Comparison of ENCODE assay signal across 8 cellular contexts in genomic region chr15:76060098-76060989, GRCh38. TPM values are rescaled to one million over a fixed set of nuclear protein-coding genes. Genes with fewer than 3 reads are reported as not detected.
DNase-seq lines count a peak whose midpoint lies in the region; ATAC-seq, FAIRE-seq and TF ChIP-seq lines count a peak whose summit lies in the region.

No MANE protein-coding gene starts in this region.

- 10 to 16% (median 11%) methylated on average over 8 to 21 of the region's 21 CpGs for WGBS in adrenal gland, 4 donors
- WGBS in right lobe of liver (ENCODE audit: insufficient coverage, low coverage, low lambda C conversion rate, missing lambda C conversion rate) = 33% methylated on average over 11 of the region's 21 CpGs

- H3K27ac Mint-ChIP-seq in CD4-positive, CD25-positive, alpha-beta regulatory T cell = no peak overlapping the region
- peak overlapping the region in 1 of 2 donors; percentile 49 for H3K27ac Mint-ChIP-seq in stimulated activated naive CD8-positive, alpha-beta T cell treated with anti-CD3 and anti-CD28 coated beads, Interleukin-15, amount 100 ng/mL, for 72 hours

- no peaks in the 10 kb centered on the region for H3K9me3 ChIP-seq in CD4-positive, CD25-positive, alpha-beta regulatory T cell (ENCODE audit: control insufficient read depth in 2 of 2, low read length in 2 of 2)
- H3K9me3 ChIP-seq in adrenal gland (replicated peaks in 1 of 3) (no peaks in the 10 kb centered on the region), right lobe of liver (no peaks in the 10 kb centered on the region)

- H3K9me3 Mint-ChIP-seq in CD4-positive, CD25-positive, alpha-beta regulatory T cell = peaks cover 0 to 5% (median 0%) of the 10 kb centered on the region in 7 donors
- no peaks in the 10 kb centered on the region for H3K9me3 Mint-ChIP-seq in stimulated activated naive CD8-positive, alpha-beta T cell treated with anti-CD3 and anti-CD28 coated beads, Interleukin-15, amount 100 ng/mL, for 72 hours

- H3K4me3 Mint-ChIP-seq in CD4-positive, CD25-positive, alpha-beta regulatory T cell = peak overlapping the region; percentile 1 to 81 (median 74)
- peak overlapping the region; percentile 84 to 85 for H3K4me3 Mint-ChIP-seq in stimulated activated naive CD8-positive, alpha-beta T cell treated with anti-CD3 and anti-CD28 coated beads, Interleukin-15, amount 100 ng/mL, for 72 hours

- peaks cover 12% of the 10 kb centered on the region for H3K4me1 ChIP-seq in CD4-positive, CD25-positive, alpha-beta regulatory T cell (ENCODE audit: control insufficient read depth, insufficient read depth, low read length, poor library complexity, severe bottlenecking)
- H3K4me1 ChIP-seq in adrenal gland (replicated peaks in 1 of 2) = peaks cover 0 to 21% of the 10 kb centered on the region in 2 donors
- H3K4me1 ChIP-seq in right lobe of liver = peaks cover 0 to 7% (median 0%) of the 10 kb centered on the region in 4 donors

- H3K36me3 ChIP-seq in CD4-positive, CD25-positive, alpha-beta regulatory T cell (ENCODE audit: control insufficient read depth, insufficient read depth, low read length) = no peaks in the 10 kb centered on the region
- no peaks in the 10 kb centered on the region for H3K36me3 ChIP-seq in adrenal gland (replicated peaks in 1 of 2)
- H3K36me3 ChIP-seq in right lobe of liver = no peaks in the 10 kb centered on the region

- peaks cover 85% of the 10 kb centered on the region for H3K27me3 Mint-ChIP-seq in CD4-positive, CD25-positive, alpha-beta regulatory T cell
- H3K27me3 Mint-ChIP-seq in stimulated activated naive CD8-positive, alpha-beta T cell treated with anti-CD3 and anti-CD28 coated beads, Interleukin-15, amount 100 ng/mL, for 72 hours = peaks cover 75% of the 10 kb centered on the region

- TF ChIP-seq CTCF in adrenal gland (IDR thresholded peaks at IDR 0.05) (no peak), right lobe of liver (IDR thresholded peaks at IDR 0.05) (no peak)

- H3K27ac ChIP-seq in CD4-positive, CD25-positive, alpha-beta regulatory T cell (ENCODE audit: insufficient read depth, low read length, poor library complexity, severe bottlenecking) = no peak overlapping the region
- H3K27ac ChIP-seq in adrenal gland (peak overlapping the region in 1 of 5 donors; percentile 35), right lobe of liver (no peak overlapping the region)

- H3K27me3 ChIP-seq in CD4-positive, CD25-positive, alpha-beta regulatory T cell (ENCODE audit: control insufficient read depth, insufficient read depth, low read length) = peaks cover 69% of the 10 kb centered on the region
- H3K27me3 ChIP-seq in adrenal gland (no peaks in the 10 kb centered on the region), right lobe of liver (no peaks in the 10 kb centered on the region)

- no peak for DNase-seq in CD4-positive, CD25-positive, alpha-beta regulatory T cell
- peak; percentile 33 for DNase-seq in NAMALWA (ENCODE audit: low spot score)
- DNase-seq in adrenal gland = no peak
- DNase-seq in right lobe of liver = no peak
- peak; percentile 55 to 80 for DNase-seq in stimulated activated naive CD8-positive, alpha-beta T cell treated with anti-CD3 and anti-CD28 coated beads, Interleukin-15, amount 100 ng/mL, for 72 hours
- no peak for DNase-seq in RCC 7860 (ENCODE audit: low spot score)

- H3K4me1 Mint-ChIP-seq in CD4-positive, CD25-positive, alpha-beta regulatory T cell = peaks cover 0 to 29% (median 18%) of the 10 kb centered on the region in 4 donors
- peaks cover 59% of the 10 kb centered on the region for H3K4me1 Mint-ChIP-seq in stimulated activated naive CD8-positive, alpha-beta T cell treated with anti-CD3 and anti-CD28 coated beads, Interleukin-15, amount 100 ng/mL, for 72 hours

- no peak for TF ChIP-seq POLR2A in adrenal gland (IDR thresholded peaks at IDR 0.05)
- TF ChIP-seq POLR2A in right lobe of liver (IDR thresholded peaks at IDR 0.05) = no peak

- intact Hi-C loops in adrenal gland (cut with DNase I) = no loop called here
- intact Hi-C loops in right lobe of liver (cut with DNase I) = loop anchor here in 1 of 2 donors (10.0 kb wide), 1 partner anchor 94 kb away; no protein-coding TSS in a partner anchor

- H3K36me3 Mint-ChIP-seq in CD4-positive, CD25-positive, alpha-beta regulatory T cell = no peaks in the 10 kb centered on the region

- FAIRE-seq in RCC 7860 (lab: Jason Lieb, UNC) = no peak

- no peak overlapping the region for H3K4me3 ChIP-seq in CD4-positive, CD25-positive, alpha-beta regulatory T cell (ENCODE audit: low read depth, low read length)
- H3K4me3 ChIP-seq in adrenal gland = peak overlapping the region in 3 of 4 donors; percentile 6 to 81 (median 31)
- H3K4me3 ChIP-seq in right lobe of liver = peak overlapping the region in 2 of 3 donors; percentile 26 to 43

- ATAC-seq in CD4-positive, CD25-positive, alpha-beta regulatory T cell (ENCODE audit: low read depth in 2 of 2) = no peak
- ATAC-seq in right lobe of liver (peak in 2 of 4 donors; percentile 13 to 25), HG03521 (IDR thresholded peaks at IDR 0.05; ENCODE audit: unreplicated experiment) (no peak), GM18909 (IDR thresholded peaks at IDR 0.05; ENCODE audit: poor library complexity, unreplicated experiment) (no peak)
- ATAC-seq in stimulated activated naive CD8-positive, alpha-beta T cell treated with anti-CD3 and anti-CD28 coated beads, Interleukin-15, amount 100 ng/mL, for 72 hours = peak; percentile 84

RNA-seq across cellular contexts. Expression of gene TMEM266, which starts 0.6 kb away (rescaled TPM):
- total RNA-seq in CD4-positive, CD25-positive, alpha-beta regulatory T cell = 0.25 TPM
- polyA plus RNA-seq in CD4-positive, CD25-positive, alpha-beta regulatory T cell = under 1 TPM; 0.08 to 0.22 (median 0.16) TPM
- total RNA-seq in adrenal gland (10 to 100 TPM in 1 of 8 donors, 1 to 10 TPM in 7; 1.3 to 13.5 (median 4.3) TPM), right lobe of liver (under 1 TPM in 2 of 6 experiments, not detected in 4; 0.12 to 0.19 TPM)
- polyA plus RNA-seq in adrenal gland = 1 to 10 TPM; 2.5 to 8.0 (median 6.4) TPM

RNA-seq across cellular contexts. Expression of gene NRG4, which starts 48.1 kb away (rescaled TPM):
- not detected for total RNA-seq in CD4-positive, CD25-positive, alpha-beta regulatory T cell
- polyA plus RNA-seq in CD4-positive, CD25-positive, alpha-beta regulatory T cell = not detected
- total RNA-seq in adrenal gland = 10 to 100 TPM in 1 of 8 donors, 1 to 10 TPM in 7; 1.5 to 16.6 (median 3.7) TPM
- polyA plus RNA-seq in adrenal gland = 1 to 10 TPM; 2.6 to 3.9 (median 3.6) TPM
- total RNA-seq in right lobe of liver = 1 to 10 TPM in 5 of 6 experiments, under 1 TPM in 1; 0.49 to 2.9 (median 2.0) TPM

Comparison
In these comparisons a context has a peak if more than half of its experiments do, and no peak if none do; other contexts are left out.
1. DNase-seq: peak in NAMALWA (single experiment) and stimulated activated naive CD8-positive, alpha-beta T cell treated with anti-CD3 and anti-CD28 coated beads, Interleukin-15, amount 100 ng/mL, for 72 hours (2 of 2); none in CD4-positive, CD25-positive, alpha-beta regulatory T cell (0 of 3), adrenal gland (0 of 7), right lobe of liver (0 of 3) and RCC 7860 (single experiment).